In the genomic region with DNA sequence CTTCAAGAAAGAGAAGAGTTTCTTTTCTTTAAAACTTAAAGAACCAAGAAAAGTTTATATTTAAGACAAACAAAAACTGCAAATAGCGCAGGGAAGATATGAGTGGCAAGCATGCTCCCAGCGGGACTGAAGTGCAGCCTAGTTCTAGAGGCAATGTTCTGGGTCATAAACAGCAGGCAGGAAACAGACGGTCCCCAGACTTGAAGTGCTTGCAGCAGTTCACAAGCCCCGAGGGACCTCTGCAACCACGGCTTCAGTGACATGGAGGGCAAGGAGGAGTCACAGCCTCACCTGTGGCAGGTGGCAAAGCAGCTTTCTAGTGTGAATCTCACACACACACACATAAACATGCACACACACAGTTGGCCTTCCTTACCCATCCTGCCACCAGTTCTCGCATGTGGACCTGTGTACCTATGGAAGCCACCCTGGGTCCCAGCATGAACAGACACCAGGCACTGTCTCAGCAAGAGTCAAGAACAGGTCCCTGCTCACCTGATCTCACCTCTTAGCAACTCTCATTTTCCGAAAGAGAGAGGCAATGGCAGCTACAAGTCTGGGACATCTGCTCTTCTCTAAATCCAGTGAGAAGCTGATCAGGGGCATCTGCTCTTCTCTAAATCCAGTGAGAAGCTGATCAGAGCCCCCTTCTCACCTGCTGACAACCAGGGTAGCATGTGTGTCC, we compare ENCODE assay signal across 10 cellular contexts.
DNase-seq lines count a peak whose midpoint lies in the region; ATAC-seq and TF ChIP-seq lines count a peak whose summit lies in the region.
"Had no signal": no experiment of that assay in that cellular context is flagged by ENCODE, and none has a peak within 500 bp of the region (broad histone marks: within the 10 kb centered on the region; RNA-seq: fewer than 3 reads in every experiment).

No MANE protein-coding gene starts in this region.

- intact Hi-C loops in vagina (cut with DNase I) (no loop called here), sciatic nerve (cut with DNase I) (no loop called here)

- no peak overlapping the region for H3K4me2 ChIP-seq in osteoblast (ENCODE audit: insufficient read depth, low read length)

- H3K4me3 ChIP-seq in astrocyte of the spinal cord (ENCODE audit: low read depth, low read length) (no peak overlapping the region), vagina (no peak overlapping the region), osteoblast (ENCODE audit: insufficient read depth, low read length) (no peak overlapping the region)

- no peaks in the 10 kb centered on the region for H4K20me1 ChIP-seq in osteoblast (ENCODE audit: insufficient read depth, low read length)

- H3K36me3 ChIP-seq in vagina (no peaks in the 10 kb centered on the region), osteoblast (ENCODE audit: insufficient read depth, low read length) (no peaks in the 10 kb centered on the region)

- TF ChIP-seq CTCF in astrocyte of the spinal cord (IDR thresholded peaks at IDR 0.05; ENCODE audit: low read depth, low read length) (no peak), vagina (IDR thresholded peaks at IDR 0.05) (no peak), omental fat pad (IDR thresholded peaks at IDR 0.05) (no peak), osteoblast (IDR thresholded peaks at IDR 0.05; ENCODE audit: extremely low read depth, low read depth, low read length) (no peak)

- TF ChIP-seq POLR2A in vagina (IDR thresholded peaks at IDR 0.05), result no peak

- peak; percentile 41 for DNase-seq in DMS53 (lab: John Stamatoyannopoulos, UW)
- DNase-seq in astrocyte of the spinal cord (ENCODE audit: low read depth, low spot score), result peak; percentile 53
- no peak for DNase-seq in vagina (ENCODE audit: extremely low spot score in 2 of 2)
- DNase-seq in sciatic nerve (ENCODE audit: low spot score), result no peak
- no peak for DNase-seq in omental fat pad (ENCODE audit: low spot score)
- DNase-seq in osteoblast (ENCODE audit: insufficient read length, low spot score, missing footprints), result no peak
- DNase-seq: CD8-positive, alpha-beta memory T cell; RPMI8226 had no signal

- no peaks in the 10 kb centered on the region for H3K79me2 ChIP-seq in osteoblast (ENCODE audit: insufficient read depth, low read length)

- H3K27ac ChIP-seq in vagina (no peak overlapping the region), osteoblast (ENCODE audit: low read depth, low read length) (no peak overlapping the region)

- H3K4me1 ChIP-seq in vagina, result peaks cover 8% of the 10 kb centered on the region
- peaks cover 39% of the 10 kb centered on the region for H3K4me1 ChIP-seq in osteoblast (ENCODE audit: insufficient read depth, low read length)

- ATAC-seq in GM21423 (IDR thresholded peaks at IDR 0.05; ENCODE audit: unreplicated experiment) (peak; percentile 65), HG03457 (IDR thresholded peaks at IDR 0.05; ENCODE audit: unreplicated experiment) (peak; percentile 65), sciatic nerve (no peak), omental fat pad (ENCODE audit: low FRiP score) (no peak)

- no peak overlapping the region for H2AFZ ChIP-seq in osteoblast (ENCODE audit: low read length)

- H3K27me3 ChIP-seq in vagina (no peaks in the 10 kb centered on the region), osteoblast (ENCODE audit: insufficient read depth, low read length) (no peaks in the 10 kb centered on the region)

- no peaks in the 10 kb centered on the region for H3K9me3 ChIP-seq in vagina
- H3K9me3 ChIP-seq in osteoblast (ENCODE audit: low read depth, low read length), result no peaks in the 10 kb centered on the region

- in situ Hi-C loops in astrocyte of the spinal cord (cut with HindIII; ENCODE audit: low sequenced_read_pairs), result no loop called here

Comparison
In these comparisons a context has a peak if more than half of its experiments do, and no peak if none do; other contexts are left out.
1. DNase-seq: peak in DMS53 (single experiment) and astrocyte of the spinal cord (single experiment); none in vagina (0 of 2), sciatic nerve (single experiment), omental fat pad (single experiment) and osteoblast (single experiment).
2. ATAC-seq: peak in GM21423 (single experiment) and HG03457 (single experiment); none in sciatic nerve (single experiment) and omental fat pad (single experiment).